In the genomic region with DNA sequence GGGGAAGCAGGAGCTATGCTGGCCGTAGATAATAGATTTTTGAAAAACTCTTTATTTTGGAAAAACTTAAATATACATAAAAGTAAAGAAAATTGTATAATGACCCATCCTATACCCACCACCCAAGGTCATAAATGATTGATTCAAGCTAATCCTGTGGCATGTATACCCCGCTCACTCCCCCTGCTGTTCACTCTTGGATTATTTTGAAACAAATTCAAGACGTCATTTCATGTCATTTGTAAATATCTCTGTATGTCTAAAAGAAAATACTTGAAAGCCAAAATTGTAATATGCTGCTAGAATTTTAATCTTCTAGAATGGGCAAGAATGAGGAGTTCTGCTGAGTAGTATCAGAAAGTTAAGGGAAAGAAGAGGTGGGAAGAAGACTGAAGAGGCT, we compare ENCODE assay signal across 10 cellular contexts.
DNase-seq lines count a peak whose midpoint lies in the region; ATAC-seq and TF ChIP-seq lines count a peak whose summit lies in the region.
"Had no signal": no experiment of that assay in that cellular context is flagged by ENCODE, and none has a peak within 500 bp of the region (broad histone marks: within the 10 kb centered on the region; RNA-seq: fewer than 3 reads in every experiment).

No MANE protein-coding gene starts in this region.

- no peak for DNase-seq in AG09319 (ENCODE audit: extremely low read depth, low read depth)
- DNase-seq in HuH-7.5 (ENCODE audit: low spot score) = peak; percentile 14
- peak; percentile 16 for DNase-seq in astrocyte of the spinal cord (ENCODE audit: low read depth, low spot score)
- DNase-seq in left kidney (ENCODE audit: low read depth, low spot score) = peak; percentile 60
- DNase-seq in omental fat pad (ENCODE audit: low spot score) = no peak
- DNase-seq in dedifferentiated amniotic fluid mesenchymal stem cell (ENCODE audit: extremely low spot score) = no peak
- DNase-seq: activated gamma-delta T cell treated with Interleukin-2 at 50 U/mL for 16 hours had no signal

- no peak overlapping the region for H3K4me3 ChIP-seq in astrocyte of the spinal cord (ENCODE audit: low read depth, low read length)
- H3K4me3 ChIP-seq: SJSA1 had no signal

- peak; percentile 20 for TF ChIP-seq CTCF in AG09319 (IDR thresholded peaks at IDR 0.05; ENCODE audit: low read depth, low read length)
- peak; percentile 46 for TF ChIP-seq CTCF in astrocyte of the spinal cord (IDR thresholded peaks at IDR 0.05; ENCODE audit: low read depth, low read length)
- no peak for TF ChIP-seq CTCF in omental fat pad (IDR thresholded peaks at IDR 0.05)

- in situ Hi-C loops in astrocyte of the spinal cord (cut with HindIII; ENCODE audit: low sequenced_read_pairs) = no loop called here

- ATAC-seq in GM21786 (IDR thresholded peaks at IDR 0.05; ENCODE audit: unreplicated experiment) (no peak), GM19397 (IDR thresholded peaks at IDR 0.05; ENCODE audit: unreplicated experiment) (no peak), omental fat pad (ENCODE audit: low FRiP score) (no peak)

Comparison
In these comparisons a context has a peak if more than half of its experiments do, and no peak if none do; other contexts are left out.
1. DNase-seq: peak in HuH-7.5 (single experiment), astrocyte of the spinal cord (single experiment) and left kidney (single experiment); none in AG09319 (single experiment), omental fat pad (single experiment) and dedifferentiated amniotic fluid mesenchymal stem cell (single experiment).
2. CTCF ChIP-seq: peak in AG09319 (single experiment) and astrocyte of the spinal cord (single experiment); none in omental fat pad (0 of 3).